Comparison of ENCODE assay signal across 12 cellular contexts in the genomic region with DNA sequence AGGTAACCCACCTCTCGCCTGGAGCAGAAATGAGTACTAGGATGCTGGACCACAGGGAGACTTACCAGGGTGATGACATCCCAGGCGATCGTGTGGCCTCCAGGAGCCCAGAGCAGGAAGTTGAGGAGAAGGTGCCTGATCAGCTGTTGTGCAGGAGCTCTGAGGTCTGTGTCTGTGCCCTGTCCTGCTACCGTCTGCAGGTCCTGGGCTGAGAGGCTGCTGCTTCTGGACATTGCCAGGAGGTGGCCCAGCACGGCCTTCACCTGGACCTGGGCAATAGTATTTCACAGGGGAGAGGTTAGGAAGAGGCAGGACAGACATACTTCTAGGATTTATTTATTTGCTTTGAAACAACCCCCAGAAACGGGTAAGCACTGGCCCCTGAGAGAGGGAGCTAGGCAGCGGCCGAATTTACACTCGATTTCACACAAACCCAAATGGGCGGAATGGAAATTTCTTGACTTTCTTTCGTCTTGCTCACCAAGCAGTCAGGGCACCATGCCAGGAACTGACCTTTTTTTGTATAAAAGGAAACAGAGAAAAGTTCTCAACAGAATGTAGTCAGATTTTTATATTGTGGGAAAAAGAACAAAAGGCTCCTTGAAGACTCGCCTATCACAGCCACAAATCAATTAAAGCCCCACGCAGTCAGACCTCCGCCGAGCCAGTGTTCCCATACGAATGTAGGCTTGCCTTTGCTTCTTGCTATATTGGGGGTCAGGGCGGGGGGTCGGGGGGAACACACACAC.
A peak's percentile ranks its signal among the peaks of the same experiment; 100 is the strongest.
DNase-seq lines count a peak whose midpoint lies in the region; ATAC-seq and TF ChIP-seq lines count a peak whose summit lies in the region.
"Had no signal": no experiment of that assay in that cellular context is flagged by ENCODE, and none has a peak within 500 bp of the region (broad histone marks: within the 10 kb centered on the region; RNA-seq: fewer than 3 reads in every experiment).

No MANE protein-coding gene starts in this region.

- peak overlapping the region; percentile 77 for H3K27ac ChIP-seq in vagina
- H3K27ac ChIP-seq: VCaP had no signal

- intact Hi-C loops in vagina (cut with DNase I): no loop called here

- H3K9me3 Mint-ChIP-seq in activated naive CD8-positive, alpha-beta T cell treated with anti-CD3 and anti-CD28 coated beads, Interleukin-2, amount 10 ng/mL, durations not matched to agents 7 days and 5 days: no peaks in the 10 kb centered on the region
- no peaks in the 10 kb centered on the region for H3K9me3 Mint-ChIP-seq in activated naive CD8-positive, alpha-beta T cell treated with anti-CD3 and anti-CD28 coated beads for 36 hours

- no peak for TF ChIP-seq POLR2A in vagina (IDR thresholded peaks at IDR 0.05)

- H3K4me1 ChIP-seq in vagina: peaks cover 56% of the 10 kb centered on the region

- POLR2A ChIA-PET in activated naive CD8-positive, alpha-beta T cell treated with anti-CD3 and anti-CD28 coated beads, Interleukin-2, amount 10 ng/mL, durations not matched to agents 7 days and 5 days (lab: Charles Lee): no interaction called here

- no peak for TF ChIP-seq CTCF in fibroblast of mammary gland (conservative IDR thresholded peaks at IDR 0.05; ENCODE audit: control insufficient read depth, insufficient read depth, low read depth, low read length)
- TF ChIP-seq CTCF in omental fat pad (IDR thresholded peaks at IDR 0.05): no peak
- TF ChIP-seq CTCF in vagina (IDR thresholded peaks at IDR 0.05): no peak

- no peaks in the 10 kb centered on the region for H3K27me3 ChIP-seq in vagina

- H3K36me3 ChIP-seq in vagina: peaks cover 0 to 22% of the 10 kb centered on the region in 2 donors

- H3K27me3 Mint-ChIP-seq in activated naive CD8-positive, alpha-beta T cell treated with anti-CD3 and anti-CD28 coated beads, Interleukin-2, amount 10 ng/mL, durations not matched to agents 7 days and 5 days: no peaks in the 10 kb centered on the region
- H3K27me3 Mint-ChIP-seq in activated naive CD8-positive, alpha-beta T cell treated with anti-CD3 and anti-CD28 coated beads for 36 hours: no peaks in the 10 kb centered on the region

- peaks cover 1% of the 10 kb centered on the region for H3K4me1 Mint-ChIP-seq in activated naive CD8-positive, alpha-beta T cell treated with anti-CD3 and anti-CD28 coated beads, Interleukin-2, amount 10 ng/mL, durations not matched to agents 7 days and 5 days
- no peaks in the 10 kb centered on the region for H3K4me1 Mint-ChIP-seq in activated naive CD8-positive, alpha-beta T cell treated with anti-CD3 and anti-CD28 coated beads for 36 hours

- H3K4me3 ChIP-seq in fibroblast of mammary gland (ENCODE audit: control insufficient read depth, low read depth, low read length) (no peak overlapping the region), vagina (no peak overlapping the region)
- H3K4me3 ChIP-seq: PC-9 had no signal

- ATAC-seq in activated naive CD8-positive, alpha-beta T cell treated with anti-CD3 and anti-CD28 coated beads, Interleukin-2, amount 10 ng/mL, durations not matched to agents 7 days and 5 days (ENCODE audit: low read depth): no peak
- ATAC-seq in omental fat pad (ENCODE audit: low FRiP score) (peak; percentile 30), HG03175 (IDR thresholded peaks at IDR 0.05; ENCODE audit: unreplicated experiment) (no peak), GM21526 (IDR thresholded peaks at IDR 0.05; ENCODE audit: low FRiP score, unreplicated experiment) (no peak)

- H3K4me3 Mint-ChIP-seq in activated naive CD8-positive, alpha-beta T cell treated with anti-CD3 and anti-CD28 coated beads, Interleukin-2, amount 10 ng/mL, durations not matched to agents 7 days and 5 days: no peak overlapping the region
- H3K4me3 Mint-ChIP-seq in activated naive CD8-positive, alpha-beta T cell treated with anti-CD3 and anti-CD28 coated beads for 36 hours: no peak overlapping the region

- no peak for DNase-seq in activated naive CD8-positive, alpha-beta T cell treated with anti-CD3 and anti-CD28 coated beads, Interleukin-2, amount 10 ng/mL, durations not matched to agents 7 days and 5 days
- no peak for DNase-seq in activated naive CD8-positive, alpha-beta T cell treated with anti-CD3 and anti-CD28 coated beads for 36 hours
- DNase-seq in fibroblast of mammary gland (ENCODE audit: low read depth) (peak; percentile 47), omental fat pad (ENCODE audit: low spot score) (no peak), vagina (ENCODE audit: extremely low spot score in 2 of 2) (no peak), NCI-H1930 (lab: John Stamatoyannopoulos, UW) (no peak)
- DNase-seq: NCI-H187 treated with DMSO at 0.1 percent for 48 hours; PC-9; stimulated activated CD8-positive, alpha-beta memory T cell treated with anti-CD3 and anti-CD28 coated beads, Interleukin-4, amount 100 ng/mL, for 48 hours had no signal

- peaks cover 7% of the 10 kb centered on the region for H3K36me3 Mint-ChIP-seq in activated naive CD8-positive, alpha-beta T cell treated with anti-CD3 and anti-CD28 coated beads, Interleukin-2, amount 10 ng/mL, durations not matched to agents 7 days and 5 days
- no peaks in the 10 kb centered on the region for H3K36me3 Mint-ChIP-seq in activated naive CD8-positive, alpha-beta T cell treated with anti-CD3 and anti-CD28 coated beads for 36 hours

- peak overlapping the region; percentile 48 for H3K27ac Mint-ChIP-seq in activated naive CD8-positive, alpha-beta T cell treated with anti-CD3 and anti-CD28 coated beads, Interleukin-2, amount 10 ng/mL, durations not matched to agents 7 days and 5 days
- no peak overlapping the region for H3K27ac Mint-ChIP-seq in activated naive CD8-positive, alpha-beta T cell treated with anti-CD3 and anti-CD28 coated beads for 36 hours

- H3K9me3 ChIP-seq in vagina: no peaks in the 10 kb centered on the region
